18 cellular contexts compared by ENCODE assay signal in genomic region chr3:15513810-15514662, GRCh38.
"Had no signal": no experiment of that assay in that cellular context is flagged by ENCODE, and none has a peak within 500 bp of the region (broad histone marks: within the 10 kb centered on the region; RNA-seq: fewer than 3 reads in every experiment).

No MANE protein-coding gene starts in this region.

- H3K27me3 ChIP-seq: esophagus muscularis mucosa, neutrophil had no signal

- H3K4me3 ChIP-seq: esophagus muscularis mucosa, skin epidermis had no signal

- H3K27me3 Mint-ChIP-seq: activated B cell treated with CpG ODN at 0.5 μM for 24 hours; activated naive CD8-positive, alpha-beta T cell treated with anti-CD3 and anti-CD28 coated beads, Interleukin-2, amount 50 U/mL, for 24 hours; stimulated activated naive CD8-positive, alpha-beta T cell treated with anti-CD3 and anti-CD28 coated beads, Interleukin-15, Interleukin-2, amounts not matched to agents 100 ng/mL and 50 ng/mL, for 24 hours; T-helper 17 cell; type B pancreatic cell had no signal

- H3K27ac ChIP-seq: esophagus muscularis mucosa, neutrophil, skin epidermis had no signal

- ATAC-seq: activated naive CD8-positive, alpha-beta T cell treated with anti-CD3 and anti-CD28 coated beads, Interleukin-2, amount 50 U/mL, for 24 hours; T-helper 17 cell had no signal

- FAIRE-seq: bronchial epithelial cell, kidney had no signal

- H3K9me3 ChIP-seq: esophagus muscularis mucosa, neutrophil had no signal

- H3K36me3 ChIP-seq: esophagus muscularis mucosa, neutrophil had no signal

- H3K36me3 Mint-ChIP-seq: type B pancreatic cell had no signal

- DNase-seq: activated B cell treated with CpG ODN at 0.5 μM for 24 hours; activated CD4-positive, alpha-beta T cell treated with anti-CD3 and anti-CD28 coated beads, Interleukin-2, amount 50 U/mL, for 1 hour; activated CD8-positive, alpha-beta memory T cell treated with anti-CD3 and anti-CD28 coated beads for 24 hours; activated naive CD4-positive, alpha-beta T cell treated with Interleukin-2 at 50 U/mL for 16 hours; activated naive CD8-positive, alpha-beta T cell treated with anti-CD3 and anti-CD28 coated beads, Interleukin-2, amount 50 U/mL, for 24 hours; aorta; hypothalamus; kidney; retina; stimulated activated CD4-positive, alpha-beta T cell treated with anti-CD3 and anti-CD28 coated beads, Interleukin-4, amount 100 ng/mL, for 24 hours; T-helper 17 cell had no signal

- H3K4me1 Mint-ChIP-seq: activated B cell treated with CpG ODN at 0.5 μM for 24 hours had no signal

- H3K4me3 Mint-ChIP-seq: activated B cell treated with CpG ODN at 0.5 μM for 24 hours; activated naive CD8-positive, alpha-beta T cell treated with anti-CD3 and anti-CD28 coated beads, Interleukin-2, amount 50 U/mL, for 24 hours; activated T-helper 1 cell treated with anti-CD3 and anti-CD28 coated beads, Interleukin-12 subunit alpha, Interleukin-12 subunit beta, Interleukin-2, Interleukin-4 antibody, amounts not matched to agents 30 ng/mL and 10 ng/mL and 1 ng/mL, durations not matched to agents 14 hours and 24 hours and 36 hours; stimulated activated naive CD8-positive, alpha-beta T cell treated with anti-CD3 and anti-CD28 coated beads, Interleukin-15, Interleukin-2, amounts not matched to agents 100 ng/mL and 50 ng/mL, for 24 hours; T-helper 17 cell; type B pancreatic cell had no signal

- H3K9me3 Mint-ChIP-seq: activated B cell treated with CpG ODN at 0.5 μM for 24 hours; activated naive CD8-positive, alpha-beta T cell treated with anti-CD3 and anti-CD28 coated beads, Interleukin-2, amount 50 U/mL, for 24 hours; activated T-helper 1 cell treated with anti-CD3 and anti-CD28 coated beads, Interleukin-12 subunit alpha, Interleukin-12 subunit beta, Interleukin-2, Interleukin-4 antibody, amounts not matched to agents 30 ng/mL and 10 ng/mL and 1 ng/mL, durations not matched to agents 14 hours and 24 hours and 36 hours; stimulated activated naive CD8-positive, alpha-beta T cell treated with anti-CD3 and anti-CD28 coated beads, Interleukin-15, Interleukin-2, amounts not matched to agents 100 ng/mL and 50 ng/mL, for 24 hours; type B pancreatic cell had no signal

- H3K27ac Mint-ChIP-seq: activated B cell treated with CpG ODN at 0.5 μM for 24 hours; activated naive CD8-positive, alpha-beta T cell treated with anti-CD3 and anti-CD28 coated beads, Interleukin-2, amount 50 U/mL, for 24 hours; activated T-helper 1 cell treated with anti-CD3 and anti-CD28 coated beads, Interleukin-12 subunit alpha, Interleukin-12 subunit beta, Interleukin-2, Interleukin-4 antibody, amounts not matched to agents 30 ng/mL and 10 ng/mL and 1 ng/mL, durations not matched to agents 14 hours and 24 hours and 36 hours; stimulated activated naive CD8-positive, alpha-beta T cell treated with anti-CD3 and anti-CD28 coated beads, Interleukin-15, Interleukin-2, amounts not matched to agents 100 ng/mL and 50 ng/mL, for 24 hours; T-helper 17 cell; type B pancreatic cell had no signal
